Comparison of ENCODE assay signal across 1 cellular context in genomic region chr6:30672445-30673253, GRCh38.
A peak's percentile ranks its signal among the peaks of the same experiment; 100 is the strongest.
TF ChIP-seq lines count a peak whose summit lies in the region.

TSS of gene DHX16 (minus strand) at chr6:30673006. CDS start at chr6:30672841, 165 bp downstream.

TF ChIP-seq in HepG2, 621 proteins besides CTCF, POLR2A, EP300 and RAD21 (continued from another document and continues in another):
- TF ChIP-seq AHDC1 (CRISPR knock-in tag; IDR thresholded peaks at IDR 0.05; ENCODE audit: borderline replicate concordance) (peak; percentile 43; the same call in 1 of the 2 replicates), ZNF589 (CRISPR knock-in tag; conservative IDR thresholded peaks at IDR 0.05) (no peak), ZNF746 (CRISPR knock-in tag; IDR thresholded peaks at IDR 0.05) (no peak), DR1 (CRISPR knock-in tag; IDR thresholded peaks at IDR 0.05) (0 out of 2 replicates have a peak, but pooled peaks have one; percentile 47), ZSCAN31 (CRISPR knock-in tag; IDR thresholded peaks at IDR 0.05; ENCODE audit: low read depth) (peak; percentile 91), ZNF530 (CRISPR knock-in tag; IDR thresholded peaks at IDR 0.05; ENCODE audit: low read depth) (0 out of 2 replicates have a peak, but pooled peaks have one; percentile 47), AKNA (CRISPR knock-in tag; IDR thresholded peaks at IDR 0.05; ENCODE audit: borderline replicate concordance) (0 out of 2 replicates have a peak, but pooled peaks have one; percentile 20), STAG1 (CRISPR knock-in tag; IDR thresholded peaks at IDR 0.05) (peak; percentile 84), DPF2 (CRISPR knock-in tag; IDR thresholded peaks at IDR 0.05; ENCODE audit: borderline replicate concordance, low read depth) (no peak), ZNF207 (IDR thresholded peaks at IDR 0.05; ENCODE audit: borderline replicate concordance) (no peak), ZNF704 (CRISPR knock-in tag; IDR thresholded peaks at IDR 0.05; ENCODE audit: borderline replicate concordance) (no peak), ZBTB21 (CRISPR knock-in tag; IDR thresholded peaks at IDR 0.05) (0 out of 2 replicates have a peak, but pooled peaks have one; percentile 21), SRF (IDR thresholded peaks at IDR 0.05; ENCODE audit: low read depth, low read length) (no peak), SAP130 (CRISPR knock-in tag; IDR thresholded peaks at IDR 0.05; ENCODE audit: low read depth) (peak; percentile 98), UBTF (CRISPR knock-in tag; IDR thresholded peaks at IDR 0.05) (peak; percentile 93), MTA1 (CRISPR knock-in tag; IDR thresholded peaks at IDR 0.05; ENCODE audit: borderline replicate concordance) (peak; percentile 63; the same call in 1 of the 2 replicates), IRX3 (CRISPR knock-in tag; IDR thresholded peaks at IDR 0.05; ENCODE audit: borderline replicate concordance, low read depth) (no peak; the same call in 1 of the 2 replicates), CREM (IDR thresholded peaks at IDR 0.05) (peak; percentile 63; the same call in 1 of the 2 replicates), CREM (CRISPR knock-in tag; IDR thresholded peaks at IDR 0.05) (no peak), TRIM22 (IDR thresholded peaks at IDR 0.05) (no peak), NBN (conservative IDR thresholded peaks at IDR 0.05) (no peak), RCOR2 (CRISPR knock-in tag; IDR thresholded peaks at IDR 0.05) (peak; percentile 78), MTF1 (CRISPR knock-in tag; IDR thresholded peaks at IDR 0.05) (no peak), ZNF550 (CRISPR knock-in tag; IDR thresholded peaks at IDR 0.05; ENCODE audit: borderline replicate concordance) (0 out of 2 replicates have a peak, but pooled peaks have one; percentile 57), ZNF616 (CRISPR knock-in tag; IDR thresholded peaks at IDR 0.05; ENCODE audit: low read depth) (0 out of 2 replicates have a peak, but pooled peaks have one; percentile 77), ZNF713 (CRISPR knock-in tag; IDR thresholded peaks at IDR 0.05) (0 out of 2 replicates have a peak, but pooled peaks have one; percentile 40), ZNF282 (IDR thresholded peaks at IDR 0.05; ENCODE audit: partially characterized antibody) (no peak), ETV5 (CRISPR knock-in tag; IDR thresholded peaks at IDR 0.05; ENCODE audit: borderline replicate concordance) (peak; percentile 85; the same call in 1 of the 2 replicates), ZNF331 (CRISPR knock-in tag; IDR thresholded peaks at IDR 0.05) (peak; percentile 91), RXRB (CRISPR knock-in tag; IDR thresholded peaks at IDR 0.05; ENCODE audit: borderline replicate concordance) (peak; percentile 80; the same call in 1 of the 2 replicates), MXD4 (CRISPR knock-in tag; IDR thresholded peaks at IDR 0.05) (peak; percentile 83), TFDP2 (CRISPR knock-in tag; IDR thresholded peaks at IDR 0.05) (0 out of 2 replicates have a peak, but pooled peaks have one; percentile 11), FOSL2 (CRISPR knock-in tag; IDR thresholded peaks at IDR 0.05) (no peak), CHD4 (IDR thresholded peaks at IDR 0.05; ENCODE audit: borderline replicate concordance, low read length) (no peak), ZNF619 (CRISPR knock-in tag; IDR thresholded peaks at IDR 0.05) (peak; percentile 98), MATR3 (CRISPR knock-in tag; IDR thresholded peaks at IDR 0.05) (peak; percentile 64; the same call in 1 of the 2 replicates), ZNF142 (CRISPR knock-in tag; IDR thresholded peaks at IDR 0.05) (peak; percentile 86; the same call in 1 of the 2 replicates)
